ENCODE assay signal across 9 cellular contexts in genomic region chr12:34400986-34401658, GRCh38.
A peak's percentile ranks its signal among the peaks of the same experiment; 100 is the strongest.
DNase-seq lines count a peak whose midpoint lies in the region; ATAC-seq and TF ChIP-seq lines count a peak whose summit lies in the region.
"Had no signal": no experiment of that assay in that cellular context is flagged by ENCODE, and none has a peak within 500 bp of the region (broad histone marks: within the 10 kb centered on the region; RNA-seq: fewer than 3 reads in every experiment).

No MANE protein-coding gene starts in this region.

- H3K27ac ChIP-seq in left ventricle myocardium inferior (replicated peaks), result no peak overlapping the region

- TF ChIP-seq CTCF in GM13976 (IDR thresholded peaks at IDR 0.05; ENCODE audit: borderline replicate concordance, control extremely low read depth, extremely low read depth, insufficient read depth, missing control alignments), result no peak
- TF ChIP-seq CTCF in left ventricle myocardium inferior (IDR thresholded peaks at IDR 0.05; ENCODE audit: borderline replicate concordance), result no peak
- TF ChIP-seq CTCF in foreskin fibroblast (IDR thresholded peaks at IDR 0.05; ENCODE audit: low read depth, low read length), result no peak

- H3K9me3 ChIP-seq in left ventricle myocardium inferior (replicated peaks), result peaks cover 81% of the 10 kb centered on the region

- H3K4me3 ChIP-seq in left ventricle myocardium inferior, result no peak overlapping the region
- no peak overlapping the region for H3K4me3 ChIP-seq in foreskin fibroblast (ENCODE audit: low read depth in 1 of 2, low read length in 2 of 2)
- H3K4me3 ChIP-seq: GM12878 had no signal

- H3K4me1 ChIP-seq in left ventricle myocardium inferior, result no peaks in the 10 kb centered on the region

- in situ Hi-C loops in GM13976 (cut with MboI; ENCODE audit: low sequenced_read_pairs, unreplicated experiment), result no loop called here

- intact Hi-C loops in left ventricle myocardium inferior (cut with micrococcal nuclease), result no loop called here

- no peak for ATAC-seq in HG03460 (IDR thresholded peaks at IDR 0.05; ENCODE audit: unreplicated experiment)
- ATAC-seq: GM12878 had no signal

- peaks cover 14% of the 10 kb centered on the region for H3K27me3 ChIP-seq in left ventricle myocardium inferior (ENCODE audit: low read depth)

- peak; percentile 5 for DNase-seq in GM13976 (ENCODE audit: low spot score)
- peak; percentile 1 for DNase-seq in activated CD8-positive, alpha-beta memory T cell treated with anti-CD3 and anti-CD28 coated beads, Interleukin-2, amount 50 U/mL, for 4 hours
- DNase-seq in left ventricle myocardium inferior, result peak; percentile 4
- DNase-seq in stimulated activated CD8-positive, alpha-beta memory T cell treated with anti-CD3 and anti-CD28 coated beads, Interleukin-4, amount 100 ng/mL, for 48 hours, result peak; percentile 2
- no peak for DNase-seq in foreskin fibroblast
- no peak for DNase-seq in DMS153 (lab: John Stamatoyannopoulos, UW)
- DNase-seq: COR-L47 had no signal

- H3K36me3 ChIP-seq in left ventricle myocardium inferior, result no peaks in the 10 kb centered on the region

Comparison
In these comparisons a context has a peak if more than half of its experiments do, and no peak if none do; other contexts are left out.
1. DNase-seq: peak in GM13976 (single experiment), activated CD8-positive, alpha-beta memory T cell treated with anti-CD3 and anti-CD28 coated beads, Interleukin-2, amount 50 U/mL, for 4 hours (single experiment), left ventricle myocardium inferior (single experiment) and stimulated activated CD8-positive, alpha-beta memory T cell treated with anti-CD3 and anti-CD28 coated beads, Interleukin-4, amount 100 ng/mL, for 48 hours (single experiment); none in foreskin fibroblast (0 of 2) and DMS153 (single experiment).